In genomic region chr9:96206156-96206751, GRCh38 we compare ENCODE assay signal across 18 cellular contexts.
"Had no signal": no experiment of that assay in that cellular context is flagged by ENCODE, and none has a peak within 500 bp of the region (broad histone marks: within the 10 kb centered on the region; RNA-seq: fewer than 3 reads in every experiment).

No MANE protein-coding gene starts in this region.

- H3K4me1 ChIP-seq: foreskin keratinocyte, left lung, lower lobe of right lung had no signal

- H3K79me2 ChIP-seq: hepatocyte had no signal

- H3K9me3 Mint-ChIP-seq: immature natural killer cell had no signal

- H3K9me3 ChIP-seq: esophagus muscularis mucosa, lower lobe of right lung had no signal

- H3K27ac Mint-ChIP-seq: immature natural killer cell had no signal

- H3K4me3 ChIP-seq: coronary artery, dorsolateral prefrontal cortex, esophagus muscularis mucosa, gastroesophageal sphincter, heart left ventricle, hepatocyte, left lung, lower lobe of right lung had no signal

- H3K27me3 ChIP-seq: dorsolateral prefrontal cortex, esophagus muscularis mucosa, gastroesophageal sphincter, hepatocyte, left lung had no signal

- H3K36me3 Mint-ChIP-seq: immature natural killer cell had no signal

- H3K36me3 ChIP-seq: esophagus muscularis mucosa, gastroesophageal sphincter, heart left ventricle, left lung, lower lobe of right lung had no signal

- H3K4me2 ChIP-seq: hepatocyte had no signal

- ATAC-seq: foreskin keratinocyte, gastroesophageal sphincter, heart left ventricle, left cardiac atrium, left lung, left ventricle myocardium superior, lower lobe of right lung had no signal

- H2AFZ ChIP-seq: hepatocyte had no signal

- DNase-seq: dermis blood vessel endothelial cell; dorsolateral prefrontal cortex; effector CD4-positive, alpha-beta T cell; effector memory CD4-positive, alpha-beta T cell; foreskin keratinocyte; heart left ventricle; hypothalamus; immature natural killer cell; left cardiac atrium; left lung; left ventricle myocardium superior; lower lobe of right lung; mesenchymal stem cell; midbrain had no signal

- H3K4me3 Mint-ChIP-seq: immature natural killer cell had no signal

- H3K27ac ChIP-seq: coronary artery, dorsolateral prefrontal cortex, esophagus muscularis mucosa, foreskin keratinocyte, gastroesophageal sphincter, heart left ventricle, hepatocyte, left lung, lower lobe of right lung had no signal
